In genomic region chr11:63248966-63249365, GRCh38 we compare ENCODE assay signal across 39 cellular contexts. TPM values are rescaled to one million over a fixed set of nuclear protein-coding genes. Genes with fewer than 3 reads are reported as not detected.
"Had no signal": no experiment of that assay in that cellular context is flagged by ENCODE, and none has a peak within 500 bp of the region (broad histone marks: within the 10 kb centered on the region; RNA-seq: fewer than 3 reads in every experiment).

No MANE protein-coding gene starts in this region.

- H3K36me3 ChIP-seq: adrenal gland, ascending aorta, brain microvascular endothelial cell, breast epithelium, cardiac muscle cell had no signal

- H3K9me3 ChIP-seq: adrenal gland, ascending aorta, body of pancreas, breast epithelium had no signal

- H3K27ac ChIP-seq: adrenal gland, ascending aorta, body of pancreas, brain microvascular endothelial cell, breast epithelium, cardiac muscle cell had no signal

- H3K4me3 ChIP-seq: adrenal gland, ascending aorta, body of pancreas, breast epithelium, cardiac muscle cell had no signal

- DNase-seq: activated effector memory CD4-positive, alpha-beta T cell treated with anti-CD3 and anti-CD28 coated beads, Interleukin-2, amount 50 U/mL, for 16 hours; activated effector memory CD4-positive, alpha-beta T cell treated with Interleukin-2 at 50 U/mL for 16 hours; activated gamma-delta T cell; activated gamma-delta T cell treated with Interleukin-2 at 50 U/mL for 16 hours; activated naive CD4-positive, alpha-beta T cell; activated naive CD4-positive, alpha-beta T cell treated with anti-CD3 and anti-CD28 coated beads for 36 hours; activated naive CD4-positive, alpha-beta T cell treated with anti-CD3 and anti-CD28 coated beads, Interleukin-2, amount 10 ng/mL, durations not matched to agents 7 days and 5 days; activated naive CD4-positive, alpha-beta T cell treated with anti-CD3 and anti-CD28 coated beads, Interleukin-2, amount 50 U/mL, for 16 hours; activated naive CD4-positive, alpha-beta T cell treated with Interleukin-2 at 50 U/mL for 16 hours; activated naive CD8-positive, alpha-beta T cell treated with anti-CD3 and anti-CD28 coated beads for 36 hours; activated naive CD8-positive, alpha-beta T cell treated with anti-CD3 and anti-CD28 coated beads, Interleukin-2, amount 10 ng/mL, durations not matched to agents 7 days and 5 days; activated naive CD8-positive, alpha-beta T cell treated with anti-CD3 and anti-CD28 coated beads, Interleukin-2, amount 50 U/mL, for 24 hours; activated T-cell treated with anti-CD3 and anti-CD28 coated beads, Interleukin-2, amount 50 U/mL, for 1 hour; activated T-cell treated with anti-CD3 and anti-CD28 coated beads, Interleukin-2, amount 50 U/mL, for 24 hours; activated T-cell treated with anti-CD3 and anti-CD28 coated beads, Interleukin-2, amount 50 U/mL, for 4 hours; activated T-cell treated with anti-CD3 and anti-CD28 coated beads, Interleukin-2, amount 50 U/mL, for 48 hours; activated T-cell treated with anti-CD3 and anti-CD28 coated beads, Interleukin-2, amount 50 U/mL, for 72 hours; adrenal gland; amniotic stem cell; amygdala; anterior cingulate cortex; aorta; body of pancreas; brain microvascular endothelial cell; caudate nucleus; central memory CD4-positive, alpha-beta T cell; cerebellar nuclear complex had no signal

- FAIRE-seq: astrocyte, bronchial epithelial cell had no signal

- H3K4me1 ChIP-seq: adrenal gland, ascending aorta, breast epithelium had no signal

- H3K27me3 ChIP-seq: ascending aorta, body of pancreas, brain microvascular endothelial cell, breast epithelium, cardiac muscle cell had no signal

- ATAC-seq: activated naive CD4-positive, alpha-beta T cell treated with anti-CD3 and anti-CD28 coated beads, Interleukin-2, amount 50 U/mL, for 72 hours; activated naive CD8-positive, alpha-beta T cell treated with anti-CD3 and anti-CD28 coated beads, Interleukin-2, amount 50 U/mL, for 24 hours; activated T-cell treated with anti-CD3 and anti-CD28 coated beads, Interleukin-2, amount 50 U/mL, for 4 hours; activated T-cell treated with anti-CD3 and anti-CD28 coated beads, Interleukin-2, amount 50 U/mL, for 72 hours; activated T-helper 17 cell treated with anti-CD3 and anti-CD28 coated beads, Interleukin-2, amount 50 U/mL, for 72 hours; body of pancreas had no signal

RNA-seq across cellular contexts. Expression of gene SLC22A25, which starts 5.6 kb away (rescaled TPM):
- total RNA-seq: activated naive CD4-positive, alpha-beta T cell treated with anti-CD3 and anti-CD28 coated beads for 36 hours; activated naive CD4-positive, alpha-beta T cell treated with anti-CD3 and anti-CD28 coated beads, Interleukin-2, amount 50 U/mL, for 72 hours; activated naive CD8-positive, alpha-beta T cell treated with anti-CD3 and anti-CD28 coated beads for 36 hours; activated naive CD8-positive, alpha-beta T cell treated with anti-CD3 and anti-CD28 coated beads, Interleukin-2, amount 10 ng/mL, durations not matched to agents 7 days and 5 days; activated T-cell treated with anti-CD3 and anti-CD28 coated beads, Interleukin-2, amount 50 U/mL, for 4 hours; activated T-cell treated with anti-CD3 and anti-CD28 coated beads, Interleukin-2, amount 50 U/mL, for 72 hours; activated T-helper 1 cell treated with anti-CD3 and anti-CD28 coated beads, Interleukin-12 subunit alpha, Interleukin-12 subunit beta, Interleukin-2, Interleukin-4 antibody, amounts not matched to agents 30 ng/mL and 10 ng/mL and 1 ng/mL, durations not matched to agents 14 hours and 24 hours and 36 hours; activated T-helper 17 cell treated with anti-CD3 and anti-CD28 coated beads, Interleukin-2, amount 50 U/mL, for 72 hours; activated T-helper 2 cell treated with anti-CD3 and anti-CD28 coated beads, Interferon-gamma antibody, Interleukin-2, Interleukin-4, amounts not matched to agents 10 μg/mL and 5 μg/mL and 100 μg/mL, durations not matched to agents 14 hours and 24 hours and 36 hours; aorta; ascending aorta; astrocyte; body of pancreas; bronchial epithelial cell; cardiac muscle cell; cardiac septum; cerebellum; chondrocyte had no signal
- polyA plus RNA-seq: adrenal gland, aorta had no signal
